35 cellular contexts compared by ENCODE assay signal in genomic region chrX:117301086-117301485, GRCh38.
"Had no signal": no experiment of that assay in that cellular context is flagged by ENCODE, and none has a peak within 500 bp of the region (broad histone marks: within the 10 kb centered on the region; RNA-seq: fewer than 3 reads in every experiment).

No MANE protein-coding gene starts in this region.

- H3K36me3 ChIP-seq: MG63 had no signal

- H3K4me3 ChIP-seq: MG63 had no signal

- H3K9me3 ChIP-seq: MG63 had no signal

- DNase-seq: Karpas-422, Kasumi-1, MG63, MM.1S, MV-4-11, NCI-H1048, NCI-H1092, NCI-H1092 treated with DMSO at 0.1 percent for 48 hours, NCI-H1105, NCI-H1105 treated with DMSO at 0.1 percent for 48 hours, NCI-H1417, NCI-H1417 treated with DMSO at 0.1 percent for 48 hours, NCI-H1436, NCI-H1436 treated with DMSO at 0.1 percent for 48 hours, NCI-H146, NCI-H1694, NCI-H1694 treated with DMSO at 0.1 percent for 48 hours, NCI-H187, NCI-H187 treated with DMSO at 0.1 percent for 48 hours, NCI-H1930, NCI-H2029, NCI-H2029 treated with DMSO at 0.1 percent for 48 hours, NCI-H2081, NCI-H2081 treated with DMSO at 0.1 percent for 48 hours, NCI-H2107, NCI-H2171, NCI-H2171 treated with DMSO at 0.1 percent for 48 hours, NCI-H2227 treated with DMSO at 0.1 percent for 48 hours, NCI-H226, NCI-H345, NCI-H446, NCI-H446 treated with DMSO at 0.1 percent for 48 hours, NCI-H510A, NCI-H510A treated with DMSO at 0.1 percent for 48 hours, NCI-H524 had no signal

- H3K27me3 ChIP-seq: MG63 had no signal
